In genomic region chr1:20680269-20680668, GRCh38 we compare ENCODE assay signal across 24 cellular contexts. TPM values are rescaled to one million over a fixed set of nuclear protein-coding genes. Genes with fewer than 3 reads are reported as not detected.
"Had no signal": no experiment of that assay in that cellular context is flagged by ENCODE, and none has a peak within 500 bp of the region (broad histone marks: within the 10 kb centered on the region; RNA-seq: fewer than 3 reads in every experiment).

No MANE protein-coding gene starts in this region.

- DNase-seq: heart right ventricle; islet precursor cell; lower lobe of right lung; mammary epithelial cell; mesenchymal stem cell; nucleus accumbens; pancreas; retina; right cardiac atrium; stimulated activated CD4-positive, alpha-beta T cell treated with anti-CD3 and anti-CD28 coated beads, Interleukin-4, amount 100 ng/mL, for 24 hours; stimulated activated naive CD4-positive, alpha-beta T cell; stomach; testis; thyroid gland; transverse colon; upper lobe of left lung had no signal

- H3K4me3 ChIP-seq: heart right ventricle, hepatocyte, lower lobe of right lung, pancreas, prostate gland, skin epidermis, stomach, testis, thyroid gland, transverse colon, upper lobe of left lung had no signal

- H3K79me2 ChIP-seq: hepatocyte had no signal

- H3K36me3 ChIP-seq: lower lobe of right lung, pancreas, prostate gland, stomach, thyroid gland, transverse colon had no signal

- H3K27ac ChIP-seq: heart right ventricle, hepatocyte, lower lobe of right lung, pancreas, prostate gland, skin epidermis, stomach, testis, thyroid gland, transverse colon, upper lobe of left lung had no signal

- H3K4me2 ChIP-seq: hepatocyte had no signal

- H3K4me1 ChIP-seq: pancreas, prostate gland, stomach, thyroid gland, transverse colon had no signal

- ATAC-seq: heart right ventricle; left ventricle myocardium superior; lower lobe of right lung; naive thymus-derived CD8-positive, alpha-beta T cell; pancreas; right cardiac atrium; sciatic nerve; stimulated activated effector memory CD8-positive, alpha-beta T cell treated with anti-CD3 and anti-CD28 coated beads, Interleukin-12 subunit alpha, Interleukin-12 subunit beta, amount 100 ng/mL, for 72 hours had no signal

- H3K9me3 ChIP-seq: heart right ventricle, lower lobe of right lung, pancreas, prostate gland, stomach, testis, thyroid gland, transverse colon, upper lobe of left lung had no signal

- H3K27me3 ChIP-seq: heart right ventricle, hepatocyte, pancreas, stomach, testis, thyroid gland, transverse colon, upper lobe of left lung had no signal

- H2AFZ ChIP-seq: hepatocyte had no signal

RNA-seq across cellular contexts. Expression of gene KIF17, which starts 37.5 kb away (rescaled TPM):
- total RNA-seq: naive thymus-derived CD8-positive, alpha-beta T cell had no signal
- polyA plus RNA-seq: naive thymus-derived CD8-positive, alpha-beta T cell had no signal

RNA-seq across cellular contexts. Expression of gene SH2D5, which starts 52.2 kb away (rescaled TPM):
- total RNA-seq: left ventricle myocardium superior; lower lobe of right lung; naive thymus-derived CD8-positive, alpha-beta T cell; sciatic nerve; urinary bladder had no signal
- polyA plus RNA-seq: naive thymus-derived CD8-positive, alpha-beta T cell had no signal
